8 cellular contexts compared by ENCODE assay signal in genomic region chr3:10140996-10141546, GRCh38. TPM values are rescaled to one million over a fixed set of nuclear protein-coding genes. Genes with fewer than 3 reads are reported as not detected.
A peak's percentile ranks its signal among the peaks of the same experiment; 100 is the strongest.
DNase-seq lines count a peak whose midpoint lies in the region; ATAC-seq, FAIRE-seq and TF ChIP-seq lines count a peak whose summit lies in the region.
"Had no signal": no experiment of that assay in that cellular context is flagged by ENCODE, and none has a peak within 500 bp of the region (broad histone marks: within the 10 kb centered on the region; RNA-seq: fewer than 3 reads in every experiment).

No MANE protein-coding gene starts in this region.

- no peaks in the 10 kb centered on the region for H3K27me3 ChIP-seq in gastroesophageal sphincter

- H3K36me3 ChIP-seq in HEK293 (ENCODE audit: control insufficient read depth in 2 of 2, insufficient read depth in 1 of 2, low read length in 2 of 2) = peaks cover 11 to 25% of the 10 kb centered on the region in 2 experiments; a peak in 2 of 3 replicates
- H3K36me3 ChIP-seq in gastroesophageal sphincter = no peaks in the 10 kb centered on the region

- H3K4me1 ChIP-seq in HEK293 (ENCODE audit: control insufficient read depth, insufficient read depth, low read length) (no peaks in the 10 kb centered on the region), gastroesophageal sphincter (peaks cover 0 to 43% (median 15%) of the 10 kb centered on the region in 3 donors)

- peaks cover 17% of the 10 kb centered on the region for H3K4me1 Mint-ChIP-seq in T-helper 17 cell

- peak overlapping the region; percentile 96 for H3K27ac Mint-ChIP-seq in T-helper 17 cell

- CTCF ChIA-PET in HEK293 (lab: Yijun Ruan, JAX) = interaction anchor here (0.7 kb wide), 2 partner anchors 11 to 174 kb away, joined by 3 to 4 read pairs; no protein-coding TSS in a partner anchor

- no peak for TF ChIP-seq EP300 in gastroesophageal sphincter (IDR thresholded peaks at IDR 0.05)

- no peak overlapping the region for H3K27ac ChIP-seq in HEK293 (ENCODE audit: extremely low read depth, low read depth, low read length)
- H3K27ac ChIP-seq in gastroesophageal sphincter = peak overlapping the region in 3 of 4 donors; percentile 94 to 98 (median 95)
- peak overlapping the region in 13 of 21 experiments; percentile 86 to 96 (median 92) for H3K27ac ChIP-seq in skin epidermis

- ATAC-seq in T-helper 17 cell (no peak), gastroesophageal sphincter (no peak), omental fat pad (ENCODE audit: low FRiP score) (no peak)

- DNase-seq in T-helper 17 cell (no peak), cortex of kidney (lab: John Stamatoyannopoulos, UW) (no peak), GM12891 (ENCODE audit: insufficient read length, low spot score) (no peak), omental fat pad (ENCODE audit: low spot score) (no peak)

- POLR2A ChIA-PET in HEK293 (lab: Yijun Ruan, JAX) = interaction anchor here (0.6 to 1.5 kb wide), 13 partner anchors 10 to 415 kb away, joined by 3 to 9 read pairs (median 4); partner anchors contain the start of genes BRK1, IRAK2 and SEC13

- peak overlapping the region; percentile 95 for H3K4me3 Mint-ChIP-seq in T-helper 17 cell

- no peak for TF ChIP-seq CTCF in HEK293 (tag by site-specific recombination; IDR thresholded peaks at IDR 0.05)
- no peak for TF ChIP-seq CTCF in gastroesophageal sphincter (IDR thresholded peaks at IDR 0.05)
- no peak for TF ChIP-seq CTCF in omental fat pad (IDR thresholded peaks at IDR 0.05)

- TF ChIP-seq POLR2A in gastroesophageal sphincter (IDR thresholded peaks at IDR 0.05) = no peak
- TF ChIP-seq POLR2A in GM12891 (IDR thresholded peaks at IDR 0.05; ENCODE audit: low read depth, low read length) = no peak

- H3K36me3 Mint-ChIP-seq in T-helper 17 cell (ENCODE audit: low read depth) = peaks cover 2% of the 10 kb centered on the region

- H3K9me3 ChIP-seq in HEK293 (ENCODE audit: control insufficient read depth, insufficient read depth, low read depth, low read length) (no peaks in the 10 kb centered on the region), T-helper 17 cell (ENCODE audit: control insufficient read depth, low read length, poor library complexity, severe bottlenecking) (no peaks in the 10 kb centered on the region), gastroesophageal sphincter (no peaks in the 10 kb centered on the region)

- no peak for FAIRE-seq in GM12891 (lab: Jason Lieb, UNC)

- no peak overlapping the region for H3K4me3 ChIP-seq in HEK293 (ENCODE audit: low read depth, low read length)
- peak overlapping the region in 1 of 2 donors; percentile 85 for H3K4me3 ChIP-seq in gastroesophageal sphincter
- H3K4me3 ChIP-seq in skin epidermis = peak overlapping the region; percentile 58 to 92 (median 80)

- WGBS in gastroesophageal sphincter (ENCODE audit: low coverage in 1 of 2), 2 donors = 60 to 83% methylated on average over 1 to 20 of the region's 23 CpGs

- H3K27me3 Mint-ChIP-seq in T-helper 17 cell = no peaks in the 10 kb centered on the region

TF ChIP-seq in HEK293, 187 proteins besides CTCF, POLR2A, EP300 and RAD21 (continues in another document):
- TF ChIP-seq PBX3 (CRISPR knock-in tag; IDR thresholded peaks at IDR 0.05) (no peak), ZNF580 (tag by site-specific recombination; IDR thresholded peaks at IDR 0.05) (0 out of 2 replicates have a peak, but pooled peaks have one; percentile 22)

TF ChIP-seq in GM12891, 5 proteins besides CTCF, POLR2A, EP300 and RAD21:
- no peak for TF ChIP-seq POLR2AphosphoS5 (IDR thresholded peaks at IDR 0.05; ENCODE audit: low read depth, low read length)
TF ChIP-seq in GM12891: peak in this region for 0.

RNA-seq across cellular contexts. Expression of gene VHL, which starts 0.5 kb away (rescaled TPM):
- total RNA-seq in T-helper 17 cell (10 to 100 TPM; 56.3 to 63.7 TPM), gastroesophageal sphincter (10 to 100 TPM; 24.5 to 31.9 (median 27.7) TPM), omental fat pad (10 to 100 TPM; 27.4 to 39.3 (median 35.2) TPM)
- polyA plus RNA-seq in GM12891 (2012; ENCODE audit: low read depth, missing spikeins) = 19.8 TPM

RNA-seq across cellular contexts. Expression of gene IRAK2, which starts 23.6 kb away (rescaled TPM):
- total RNA-seq in T-helper 17 cell (1 to 10 TPM; 4.6 to 5.0 TPM), gastroesophageal sphincter (1 to 10 TPM; 2.2 to 4.4 (median 3.3) TPM), omental fat pad (10 to 100 TPM in 1 of 4 donors, 1 to 10 TPM in 3; 6.1 to 23.8 (median 7.6) TPM)
- polyA plus RNA-seq in GM12891 (2012; ENCODE audit: low read depth, missing spikeins) = 3.2 TPM

RNA-seq across cellular contexts. Expression of gene BRK1, which starts 25.6 kb away (rescaled TPM):
- total RNA-seq in T-helper 17 cell (10 to 100 TPM; 52.4 to 53.8 TPM), gastroesophageal sphincter (100 to 1,000 TPM; 121 to 155 (median 139) TPM), omental fat pad (100 to 1,000 TPM in 1 of 4 donors, 10 to 100 TPM in 3; 88.3 to 133 (median 93.7) TPM)
- polyA plus RNA-seq in GM12891 (2012; ENCODE audit: low read depth, missing spikeins) = 197 TPM

RNA-seq across cellular contexts. Expression of gene FANCD2OS, which starts 33.0 kb away (rescaled TPM):
- total RNA-seq in T-helper 17 cell (not detected), gastroesophageal sphincter (under 1 TPM in 1 of 4 donors, not detected in 3; 0.77 TPM), omental fat pad (not detected)
- polyA plus RNA-seq in GM12891 (2012; ENCODE audit: low read depth, missing spikeins) = not detected
- total RNA-seq: T-helper 1 cell treated with Interleukin-12 subunit alpha and Interleukin-12 subunit beta and Interleukin-4 antibody, amounts not matched to agents 30 ng/mL and 1 ng/mL, for 36 hours had no signal
